Comparison of ENCODE assay signal across 28 cellular contexts in the genomic region with DNA sequence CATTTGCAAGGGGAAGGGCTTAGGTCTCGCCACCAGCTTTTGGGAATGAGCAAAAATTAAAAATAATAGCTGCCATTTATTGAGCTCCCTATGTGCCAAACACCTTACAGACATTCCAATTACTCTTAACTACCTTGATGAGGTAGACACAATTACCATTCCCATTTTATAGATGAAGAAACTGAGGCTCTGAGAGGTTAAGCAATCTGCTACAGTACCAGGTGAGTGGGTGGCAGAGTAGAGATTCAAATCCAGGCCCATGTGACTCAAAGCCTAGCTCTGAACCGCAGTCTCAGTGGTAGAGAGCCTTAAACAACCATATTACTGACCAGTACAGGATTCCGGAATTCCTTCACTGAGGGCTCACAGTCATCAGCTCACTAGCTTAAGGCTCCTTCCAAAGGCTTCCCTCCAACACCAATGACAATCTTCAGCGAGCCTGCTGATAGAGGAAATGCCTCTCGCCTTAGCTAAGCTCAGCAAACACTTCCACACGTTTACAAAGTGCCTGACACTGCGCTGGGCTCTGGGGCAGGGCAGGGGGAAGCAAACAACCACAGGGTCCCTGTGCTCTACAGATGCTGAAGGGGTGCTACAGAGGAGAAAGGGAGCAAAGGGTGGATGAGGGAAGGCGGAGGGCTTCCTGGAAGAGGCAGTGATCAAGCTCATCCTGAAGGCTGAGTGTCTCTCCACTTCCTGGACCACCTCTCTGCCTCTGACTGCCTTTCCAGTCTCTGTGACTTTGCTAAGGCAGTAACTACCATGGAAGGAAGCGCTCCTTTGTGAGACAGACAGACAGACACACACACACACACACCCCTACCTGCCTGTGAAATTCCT. TPM values are rescaled to one million over a fixed set of nuclear protein-coding genes. Genes with fewer than 3 reads are reported as not detected.
DNase-seq lines count a peak whose midpoint lies in the region; ATAC-seq and TF ChIP-seq lines count a peak whose summit lies in the region.
"Had no signal": no experiment of that assay in that cellular context is flagged by ENCODE, and none has a peak within 500 bp of the region (broad histone marks: within the 10 kb centered on the region; RNA-seq: fewer than 3 reads in every experiment).

No MANE protein-coding gene starts in this region.

- H3K9me3 ChIP-seq in MG63: peaks cover 10% of the 10 kb centered on the region; the same call in 1 of the 2 replicates
- H3K9me3 ChIP-seq: adrenal gland, Peyer's patch, sigmoid colon had no signal

- no peaks in the 10 kb centered on the region for H3K9me3 Mint-ChIP-seq in stimulated activated effector memory CD8-positive, alpha-beta T cell treated with anti-CD3 and anti-CD28 coated beads, Interleukin-12 subunit alpha, Interleukin-12 subunit beta, amount 100 ng/mL, for 72 hours

- no peak for TF ChIP-seq CTCF in RWPE1 (conservative IDR thresholded peaks at IDR 0.05; ENCODE audit: low read depth)
- no peak for TF ChIP-seq CTCF in fibroblast of pulmonary artery (IDR thresholded peaks at IDR 0.05; ENCODE audit: low read length, missing control alignments)

- ATAC-seq in stimulated activated effector memory CD8-positive, alpha-beta T cell treated with anti-CD3 and anti-CD28 coated beads, Interleukin-12 subunit alpha, Interleukin-12 subunit beta, amount 100 ng/mL, for 72 hours: no peak
- no peak for ATAC-seq in GM19397 (IDR thresholded peaks at IDR 0.05; ENCODE audit: unreplicated experiment)
- no peak for ATAC-seq in HG02798 (IDR thresholded peaks at IDR 0.05; ENCODE audit: poor library complexity, unreplicated experiment)
- ATAC-seq: activated CD8-positive, alpha-beta T cell treated with anti-CD3 and anti-CD28 coated beads, Interleukin-2, amount 10 ng/mL, durations not matched to agents 7 days and 5 days had no signal

- H3K36me3 Mint-ChIP-seq in stimulated activated effector memory CD8-positive, alpha-beta T cell treated with anti-CD3 and anti-CD28 coated beads, Interleukin-12 subunit alpha, Interleukin-12 subunit beta, amount 100 ng/mL, for 72 hours: peaks cover 5% of the 10 kb centered on the region
- H3K36me3 Mint-ChIP-seq: IgD-negative memory B cell had no signal

- no peaks in the 10 kb centered on the region for H3K27me3 ChIP-seq in MG63
- H3K27me3 ChIP-seq: adrenal gland; BLaER1 treated with 17β-estradiol and CSF1 and Interleukin-3, amounts not matched to agents 10 nM and 100 nM; Peyer's patch; sigmoid colon; tibial artery had no signal

- POLR2A ChIA-PET in RWPE1 (lab: Yijun Ruan, JAX; ENCODE audit: low non-redundant PET): no interaction called here

- DNase-seq in EL (peak; percentile 65), RWPE1 (ENCODE audit: low spot score) (no peak), fibroblast of pulmonary artery (ENCODE audit: low read depth) (peak; percentile 19), MG63 (no peak)
- DNase-seq in stimulated activated effector memory CD8-positive, alpha-beta T cell treated with anti-CD3 and anti-CD28 coated beads, Interleukin-12 subunit alpha, Interleukin-12 subunit beta, amount 100 ng/mL, for 72 hours (ENCODE audit: low spot score in 2 of 2): no peak
- DNase-seq: activated CD4-positive, alpha-beta T cell treated with anti-CD3 and anti-CD28 coated beads for 4 hours; activated CD8-positive, alpha-beta T cell treated with anti-CD3 and anti-CD28 coated beads, Interleukin-2, amount 10 ng/mL, durations not matched to agents 7 days and 5 days; activated naive CD4-positive, alpha-beta T cell treated with anti-CD3 and anti-CD28 coated beads, Interleukin-2, amount 10 ng/mL, durations not matched to agents 7 days and 5 days; adrenal gland; glutamatergic neuron; left ventricle myocardium inferior; NCI-H1092; NCI-H1694; NCI-H446; NCI-H748 treated with DMSO at 0.1 percent for 48 hours; Peyer's patch; posterior cingulate gyrus; SIG-M5; sigmoid colon; stimulated activated CD4-positive, alpha-beta T cell treated with anti-CD3 and anti-CD28 coated beads, Interleukin-12 subunit alpha, Interleukin-12 subunit beta, amount 100 ng/mL, for 4 hours; stimulated activated CD4-positive, alpha-beta T cell treated with anti-CD3 and anti-CD28 coated beads, Interleukin-2, amount 100 ng/mL, for 48 hours; tibial artery had no signal

- no peaks in the 10 kb centered on the region for H3K36me3 ChIP-seq in MG63
- H3K36me3 ChIP-seq: adrenal gland, Peyer's patch had no signal

- no peak overlapping the region for H3K4me3 Mint-ChIP-seq in stimulated activated effector memory CD8-positive, alpha-beta T cell treated with anti-CD3 and anti-CD28 coated beads, Interleukin-12 subunit alpha, Interleukin-12 subunit beta, amount 100 ng/mL, for 72 hours
- H3K4me3 Mint-ChIP-seq: activated CD8-positive, alpha-beta T cell treated with anti-CD3 and anti-CD28 coated beads, Interleukin-2, amount 10 ng/mL, durations not matched to agents 7 days and 5 days; activated naive CD4-positive, alpha-beta T cell treated with anti-CD3 and anti-CD28 coated beads, Interleukin-2, amount 10 ng/mL, durations not matched to agents 7 days and 5 days; brain had no signal

- H3K4me1 Mint-ChIP-seq in stimulated activated effector memory CD8-positive, alpha-beta T cell treated with anti-CD3 and anti-CD28 coated beads, Interleukin-12 subunit alpha, Interleukin-12 subunit beta, amount 100 ng/mL, for 72 hours: no peaks in the 10 kb centered on the region

- CTCF ChIA-PET in RWPE1 (lab: Yijun Ruan, JAX): interaction anchor here (0.9 to 3.2 kb wide), 2 partner anchors 11 to 229 kb away, joined by 3 to 30 read pairs; no protein-coding TSS in a partner anchor

- H3K4me3 ChIP-seq in fibroblast of pulmonary artery (replicated peaks; ENCODE audit: low read depth, low read length): no peak overlapping the region
- no peak overlapping the region for H3K4me3 ChIP-seq in MG63
- H3K4me3 ChIP-seq: adrenal gland; BLaER1 treated with 17β-estradiol and CSF1 and Interleukin-3, amounts not matched to agents 10 nM and 100 nM; HAP-1; left ventricle myocardium inferior; Peyer's patch; sigmoid colon; tibial artery had no signal

- H3K27ac Mint-ChIP-seq in stimulated activated effector memory CD8-positive, alpha-beta T cell treated with anti-CD3 and anti-CD28 coated beads, Interleukin-12 subunit alpha, Interleukin-12 subunit beta, amount 100 ng/mL, for 72 hours: peak overlapping the region; percentile 26
- H3K27ac Mint-ChIP-seq: activated CD8-positive, alpha-beta T cell treated with anti-CD3 and anti-CD28 coated beads, Interleukin-2, amount 10 ng/mL, durations not matched to agents 7 days and 5 days; activated naive CD4-positive, alpha-beta T cell treated with anti-CD3 and anti-CD28 coated beads, Interleukin-2, amount 10 ng/mL, durations not matched to agents 7 days and 5 days had no signal

- peak overlapping the region; percentile 16; the same call in 1 of the 2 replicates for H3K27ac ChIP-seq in RWPE1
- H3K27ac ChIP-seq: adrenal gland; BLaER1 treated with 17β-estradiol and CSF1 and Interleukin-3, amounts not matched to agents 10 nM and 100 nM; left ventricle myocardium inferior; Peyer's patch; sigmoid colon; tibial artery had no signal

RNA-seq across cellular contexts. Expression of gene LRRC20, which starts 7.4 kb away (rescaled TPM):
- 15.8 and 48.2 TPM in 2 replicates for total RNA-seq in MG63 (2014; rRNA removed; shearing (Covaris generic); ENCODE audit: low replicate concordance)

RNA-seq across cellular contexts. Expression of gene EIF4EBP2, which starts 28.9 kb away (rescaled TPM):
- 5.1 and 6.1 TPM in 2 replicates for total RNA-seq in MG63 (2014; rRNA removed; shearing (Covaris generic); ENCODE audit: low replicate concordance)

Comparison
In these comparisons a context has a peak if more than half of its experiments do, and no peak if none do; other contexts are left out.
1. DNase-seq: peak in EL (single experiment) and fibroblast of pulmonary artery (single experiment); none in RWPE1 (single experiment), stimulated activated effector memory CD8-positive, alpha-beta T cell treated with anti-CD3 and anti-CD28 coated beads, Interleukin-12 subunit alpha, Interleukin-12 subunit beta, amount 100 ng/mL, for 72 hours (0 of 2) and MG63 (single experiment).